ENCODE assay signal across 9 cellular contexts in the genomic region with DNA sequence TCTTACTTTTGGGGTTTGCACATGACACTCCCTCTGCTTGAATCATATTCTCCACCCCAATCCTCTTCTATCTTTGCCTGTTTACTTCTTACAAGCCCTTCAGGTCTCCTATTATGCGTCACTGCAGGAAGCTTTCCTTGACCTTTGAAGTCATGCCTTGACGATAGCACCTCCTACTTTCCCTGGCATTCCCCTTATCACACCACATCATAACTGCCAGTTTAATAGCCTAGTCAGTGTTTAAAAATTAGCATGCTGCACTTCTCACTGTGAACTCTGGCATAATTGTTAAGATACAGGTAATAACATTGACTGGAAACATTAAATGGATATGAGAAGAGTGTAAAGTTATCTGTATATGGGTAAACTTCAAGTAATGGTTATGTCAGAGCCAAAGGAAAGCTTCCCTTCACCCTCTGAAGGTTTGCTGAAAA. TPM values are rescaled to one million over a fixed set of nuclear protein-coding genes. Genes with fewer than 3 reads are reported as not detected.
DNase-seq lines count a peak whose midpoint lies in the region; ATAC-seq and TF ChIP-seq lines count a peak whose summit lies in the region.
"Had no signal": no experiment of that assay in that cellular context is flagged by ENCODE, and none has a peak within 500 bp of the region (broad histone marks: within the 10 kb centered on the region; RNA-seq: fewer than 3 reads in every experiment).

No MANE protein-coding gene starts in this region.

- in situ Hi-C loops in G401 (cut with HindIII; ENCODE audit: low sequenced_read_pairs) = no loop called here

- DNase-seq in NCI-H2227 (lab: John Stamatoyannopoulos, UW; ENCODE audit: unreplicated experiment) (peak; percentile 8), NCI-H2227 treated with DMSO at 0.1 percent for 48 hours (lab: John Stamatoyannopoulos, UW) (no peak), PC-9 (peak; percentile 20 to 86), pulmonary artery endothelial cell (ENCODE audit: low read depth, low spot score) (peak; percentile 71), G401 (ENCODE audit: low spot score) (no peak), glutamatergic neuron (no peak), SIG-M5 treated with dmso at 0.1 percent for 504 hours (lab: John Stamatoyannopoulos, UW; ENCODE audit: unreplicated experiment) (no peak)
- no peak for DNase-seq in central memory CD8-positive, alpha-beta T cell (ENCODE audit: low spot score in 2 of 2)

- H3F3A ChIP-seq in PC-9 (ENCODE audit: insufficient read depth, low read depth) = peaks cover 4% of the 10 kb centered on the region; the same call in 1 of the 2 replicates

- intact Hi-C loops in PC-9 (cut with micrococcal nuclease; ENCODE audit: unreplicated experiment) = no loop called here

- no peaks in the 10 kb centered on the region for H3K27me3 Mint-ChIP-seq in central memory CD8-positive, alpha-beta T cell
- no peaks in the 10 kb centered on the region for H3K27me3 Mint-ChIP-seq in glutamatergic neuron (ENCODE audit: unreplicated experiment)

- no peak overlapping the region for H3K27ac Mint-ChIP-seq in central memory CD8-positive, alpha-beta T cell (ENCODE audit: low read depth)
- no peak overlapping the region for H3K27ac Mint-ChIP-seq in glutamatergic neuron (ENCODE audit: unreplicated experiment)

- H3K27ac ChIP-seq in PC-9 = peak overlapping the region; percentile 45
- H3K27ac ChIP-seq: vagina had no signal

- peak overlapping the region; percentile 15 for H3K4me2 ChIP-seq in PC-9

- peak overlapping the region; percentile 60; the same call in 1 of the 2 replicates for H2AFZ ChIP-seq in PC-9

- no peaks in the 10 kb centered on the region for H3K9me3 Mint-ChIP-seq in central memory CD8-positive, alpha-beta T cell
- no peaks in the 10 kb centered on the region for H3K9me3 Mint-ChIP-seq in glutamatergic neuron (ENCODE audit: unreplicated experiment)

- no peak overlapping the region for H3K4me3 ChIP-seq in PC-9
- H3K4me3 ChIP-seq: vagina had no signal

- H3K36me3 ChIP-seq in PC-9 (ENCODE audit: low read depth) = no peaks in the 10 kb centered on the region
- H3K36me3 ChIP-seq: vagina had no signal

- H4K20me1 ChIP-seq in PC-9 (ENCODE audit: insufficient read depth) = no peaks in the 10 kb centered on the region

- peak; percentile 43 for ATAC-seq in central memory CD8-positive, alpha-beta T cell (replicated peaks; ENCODE audit: extremely low read depth, poor library complexity, severe bottlenecking)

- H3K4me3 Mint-ChIP-seq in central memory CD8-positive, alpha-beta T cell = no peak overlapping the region
- no peak overlapping the region for H3K4me3 Mint-ChIP-seq in glutamatergic neuron (ENCODE audit: unreplicated experiment)

- H3K4me1 ChIP-seq in PC-9 (replicated peaks; ENCODE audit: insufficient read depth) = peaks cover 14% of the 10 kb centered on the region
- H3K4me1 ChIP-seq: vagina had no signal

- H3K27me3 ChIP-seq in PC-9 (ENCODE audit: insufficient read depth, low read depth) = no peaks in the 10 kb centered on the region
- H3K27me3 ChIP-seq: vagina had no signal

- no peaks in the 10 kb centered on the region for H3K36me3 Mint-ChIP-seq in central memory CD8-positive, alpha-beta T cell (ENCODE audit: insufficient read depth)
- H3K36me3 Mint-ChIP-seq in glutamatergic neuron (ENCODE audit: unreplicated experiment) = no peaks in the 10 kb centered on the region

- H3K9me2 ChIP-seq in PC-9 (ENCODE audit: insufficient read depth) = no peaks in the 10 kb centered on the region

- TF ChIP-seq CTCF in PC-9 (conservative IDR thresholded peaks at IDR 0.05) (no peak), glutamatergic neuron (IDR thresholded peaks at IDR 0.05; ENCODE audit: partially characterized antibody, unreplicated experiment) (no peak)

- BruUV-seq in PC-9 (replicated peaks; lab: Mats Ljungman, UMichigan) = no TSS peak

- H3K79me2 ChIP-seq in PC-9 (ENCODE audit: low read depth) = no peaks in the 10 kb centered on the region

- CTCF ChIA-PET in PC-9 (lab: Charles Lee) = no interaction called here

- no peaks in the 10 kb centered on the region for H3K4me1 Mint-ChIP-seq in central memory CD8-positive, alpha-beta T cell
- peaks cover 15% of the 10 kb centered on the region for H3K4me1 Mint-ChIP-seq in glutamatergic neuron (ENCODE audit: low read depth, unreplicated experiment)

- H3K9me3 ChIP-seq in PC-9 (ENCODE audit: insufficient read depth, low read depth) = no peaks in the 10 kb centered on the region
- H3K9me3 ChIP-seq: vagina had no signal

- POLR2A ChIA-PET in PC-9 (lab: Charles Lee; ENCODE audit: unreplicated experiment) = no interaction called here

RNA-seq across cellular contexts. Expression of gene CEP120, which starts 37.1 kb away (rescaled TPM):
- total RNA-seq in PC-9 (2021) (17.1 and 24.5 TPM in 2 replicates), pulmonary artery endothelial cell (14.2 and 16.9 TPM in 2 replicates), glutamatergic neuron (ENCODE audit: unreplicated experiment) (8.2 TPM)
- 9.7 and 24.0 TPM in 2 replicates for total RNA-seq in G401 (2014; rRNA removed; shearing (Covaris generic))

RNA-seq across cellular contexts. Expression of gene CSNK1G3, which starts 51.7 kb away (rescaled TPM):
- total RNA-seq in PC-9 (2021) = 31.3 and 39.0 TPM in 2 replicates
- total RNA-seq in pulmonary artery endothelial cell = 36.3 and 45.9 TPM in 2 replicates
- total RNA-seq in G401 (2014; rRNA removed; shearing (Covaris generic)) = 23.8 and 30.0 TPM in 2 replicates
- total RNA-seq in glutamatergic neuron (ENCODE audit: unreplicated experiment) = 40.2 TPM

Comparison
In these comparisons a context has a peak if more than half of its experiments do, and no peak if none do; other contexts are left out.
1. DNase-seq: peak in NCI-H2227 (single experiment), PC-9 (2 of 2) and pulmonary artery endothelial cell (single experiment); none in NCI-H2227 treated with DMSO at 0.1 percent for 48 hours (single experiment), central memory CD8-positive, alpha-beta T cell (0 of 2), G401 (single experiment), glutamatergic neuron (single experiment) and SIG-M5 treated with dmso at 0.1 percent for 504 hours (single experiment).